1 cellular context compared by ENCODE assay signal in the genomic region with DNA sequence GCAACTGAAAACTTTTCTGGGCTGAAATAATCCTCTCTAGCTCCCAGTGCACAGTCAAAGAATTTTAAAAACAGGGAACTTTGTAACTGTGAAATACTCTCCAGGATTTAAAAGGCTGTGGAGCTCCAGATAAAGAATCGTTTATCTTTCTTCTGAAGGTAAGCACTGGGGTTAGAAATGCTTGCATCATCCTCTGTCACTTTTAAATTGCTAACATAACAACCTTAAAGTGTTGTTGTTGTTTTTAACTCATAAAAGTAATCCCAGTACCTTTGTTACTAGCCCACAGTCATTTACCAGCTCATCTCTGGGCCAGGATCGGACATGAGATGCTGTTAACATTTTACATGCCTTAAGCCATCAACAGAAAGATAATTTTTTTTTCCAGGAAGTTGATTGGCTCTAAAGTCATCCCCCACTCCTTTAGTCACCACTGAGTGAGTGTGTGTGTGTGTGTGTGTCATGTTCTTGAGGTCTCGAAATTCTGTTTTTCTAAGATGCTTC.
A peak's percentile ranks its signal among the peaks of the same experiment; 100 is the strongest.
TF ChIP-seq lines count a peak whose summit lies in the region.

A gene (plus strand): TSS at position 51 of the 504 bp plus-strand sequence. CDS start 1,359 bp downstream, outside the sequence.

TF ChIP-seq in K562, 482 proteins besides CTCF, POLR2A, EP300 and RAD21 (continued from another document):
- TF ChIP-seq, protein P1, sequence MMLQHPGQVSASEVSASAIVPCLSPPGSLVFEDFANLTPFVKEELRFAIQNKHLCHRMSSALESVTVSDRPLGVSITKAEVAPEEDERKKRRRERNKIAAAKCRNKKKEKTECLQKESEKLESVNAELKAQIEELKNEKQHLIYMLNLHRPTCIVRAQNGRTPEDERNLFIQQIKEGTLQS (IDR thresholded peaks at IDR 0.05), result peak; percentile 79; the same call in 1 of the 2 replicates
- TF ChIP-seq, protein P1 (CRISPR knock-in tag; conservative IDR thresholded peaks at IDR 0.05), result no peak
- TF ChIP-seq, protein P2, sequence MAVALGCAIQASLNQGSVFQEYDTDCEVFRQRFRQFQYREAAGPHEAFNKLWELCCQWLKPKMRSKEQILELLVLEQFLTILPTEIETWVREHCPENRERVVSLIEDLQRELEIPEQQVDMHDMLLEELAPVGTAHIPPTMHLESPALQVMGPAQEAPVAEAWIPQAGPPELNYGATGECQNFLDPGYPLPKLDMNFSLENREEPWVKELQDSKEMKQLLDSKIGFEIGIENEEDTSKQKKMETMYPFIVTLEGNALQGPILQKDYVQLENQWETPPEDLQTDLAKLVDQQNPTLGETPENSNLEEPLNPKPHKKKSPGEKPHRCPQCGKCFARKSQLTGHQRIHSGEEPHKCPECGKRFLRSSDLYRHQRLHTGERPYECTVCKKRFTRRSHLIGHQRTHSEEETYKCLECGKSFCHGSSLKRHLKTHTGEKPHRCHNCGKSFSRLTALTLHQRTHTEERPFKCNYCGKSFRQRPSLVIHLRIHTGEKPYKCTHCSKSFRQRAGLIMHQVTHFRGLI (CRISPR knock-in tag; IDR thresholded peaks at IDR 0.05), result 0 out of 2 replicates have a peak, but pooled peaks have one; percentile 21
- 0 out of 2 replicates have a peak, but pooled peaks have one; percentile 19 for TF ChIP-seq ZNF175 (CRISPR knock-in tag; IDR thresholded peaks at IDR 0.05; ENCODE audit: low read depth)
- TF ChIP-seq FOXA1 (IDR thresholded peaks at IDR 0.05; ENCODE audit: borderline replicate concordance), result no peak
- peak; percentile 35; the same call in 1 of the 2 replicates for TF ChIP-seq ARID1B (IDR thresholded peaks at IDR 0.05)
- TF ChIP-seq PCBP1 (IDR thresholded peaks at IDR 0.05; ENCODE audit: low read depth, low read length, poor library complexity, severe bottlenecking), result no peak
- no peak for TF ChIP-seq KLF16 (IDR thresholded peaks at IDR 0.05)
- TF ChIP-seq FOSL1 (tag; conservative IDR thresholded peaks at IDR 0.05), result peak; percentile 38; the same call in 1 of the 2 replicates
- TF ChIP-seq MEIS2 (IDR thresholded peaks at IDR 0.05; ENCODE audit: partially characterized antibody), result peak; percentile 38
- TF ChIP-seq, protein P3, sequence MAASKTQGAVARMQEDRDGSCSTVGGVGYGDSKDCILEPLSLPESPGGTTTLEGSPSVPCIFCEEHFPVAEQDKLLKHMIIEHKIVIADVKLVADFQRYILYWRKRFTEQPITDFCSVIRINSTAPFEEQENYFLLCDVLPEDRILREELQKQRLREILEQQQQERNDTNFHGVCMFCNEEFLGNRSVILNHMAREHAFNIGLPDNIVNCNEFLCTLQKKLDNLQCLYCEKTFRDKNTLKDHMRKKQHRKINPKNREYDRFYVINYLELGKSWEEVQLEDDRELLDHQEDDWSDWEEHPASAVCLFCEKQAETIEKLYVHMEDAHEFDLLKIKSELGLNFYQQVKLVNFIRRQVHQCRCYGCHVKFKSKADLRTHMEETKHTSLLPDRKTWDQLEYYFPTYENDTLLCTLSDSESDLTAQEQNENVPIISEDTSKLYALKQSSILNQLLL (CRISPR knock-in tag; IDR thresholded peaks at IDR 0.05; ENCODE audit: borderline replicate concordance), result no peak
- TF ChIP-seq ATF7 (IDR thresholded peaks at IDR 0.05), result 0 out of 2 replicates have a peak, but pooled peaks have one; percentile 36
- no peak for TF ChIP-seq RBM17 (IDR thresholded peaks at IDR 0.05; ENCODE audit: borderline replicate concordance, low read depth, low read length)
